Comparison of ENCODE assay signal across 23 cellular contexts in the genomic region with DNA sequence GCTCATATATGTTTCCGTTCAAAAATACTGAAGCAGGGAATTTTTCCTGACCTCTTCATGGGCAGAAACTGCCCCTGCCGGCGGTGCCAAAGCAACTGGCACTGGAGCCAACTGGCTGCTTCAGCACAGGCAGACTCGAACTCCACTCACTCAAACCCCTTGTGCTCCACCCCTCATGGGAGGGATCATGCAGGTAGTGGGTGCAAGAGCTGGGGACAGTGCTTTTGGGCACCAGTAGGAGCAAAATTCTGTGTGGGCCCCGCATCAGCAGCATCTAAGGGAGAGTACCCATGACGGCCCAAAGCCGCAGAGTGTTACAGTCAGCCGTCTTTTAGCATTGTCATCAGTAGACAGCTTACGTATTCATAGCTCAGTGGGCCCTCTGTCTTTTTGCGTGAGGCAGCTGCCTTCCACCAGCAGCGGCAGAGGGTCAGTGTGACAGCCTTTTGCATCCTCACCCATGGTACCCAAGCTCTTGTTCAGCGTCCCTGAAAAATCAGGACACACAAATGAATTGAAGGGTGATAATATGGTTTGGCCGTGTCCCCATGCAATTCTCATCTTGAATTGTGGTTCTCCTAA.
"Had no signal": no experiment of that assay in that cellular context is flagged by ENCODE, and none has a peak within 500 bp of the region (broad histone marks: within the 10 kb centered on the region; RNA-seq: fewer than 3 reads in every experiment).

No MANE protein-coding gene starts in this region.

- H3K27ac ChIP-seq: esophagus muscularis mucosa, hepatocyte, left lung, ovary, thyroid gland had no signal

- H3K27me3 ChIP-seq: esophagus muscularis mucosa, hepatocyte, left lung, ovary, thyroid gland had no signal

- H2AFZ ChIP-seq: hepatocyte had no signal

- H3K36me3 ChIP-seq: esophagus muscularis mucosa, left lung, ovary, thyroid gland had no signal

- H3K4me1 ChIP-seq: esophagus muscularis mucosa, left lung, thyroid gland had no signal

- H3K79me2 ChIP-seq: hepatocyte had no signal

- H3K9me3 Mint-ChIP-seq: activated naive CD8-positive, alpha-beta T cell treated with anti-CD3 and anti-CD28 coated beads, Interleukin-2, amount 10 ng/mL, durations not matched to agents 7 days and 5 days; brain; neural crest cell had no signal

- H3K4me1 Mint-ChIP-seq: activated B cell treated with CpG ODN at 0.5 μM for 24 hours; activated CD4-positive, alpha-beta memory T cell treated with anti-CD3 and anti-CD28 coated beads, Interleukin-2, amount 10 ng/mL, durations not matched to agents 7 days and 5 days; activated CD8-positive, alpha-beta memory T cell treated with anti-CD3 and anti-CD28 coated beads, Interleukin-2, amount 10 ng/mL, durations not matched to agents 7 days and 5 days; activated naive CD8-positive, alpha-beta T cell treated with anti-CD3 and anti-CD28 coated beads, Interleukin-2, amount 10 ng/mL, durations not matched to agents 7 days and 5 days; activated T-helper 17 cell treated with anti-CD3 and anti-CD28 coated beads, Interleukin-2, amount 50 U/mL, for 72 hours; brain; naive B cell; stimulated activated effector memory CD8-positive, alpha-beta T cell treated with anti-CD3 and anti-CD28 coated beads, Interleukin-12 subunit alpha, Interleukin-12 subunit beta, amount 100 ng/mL, for 72 hours had no signal

- H3K9me2 ChIP-seq: SK-N-SH had no signal

- H3K27me3 Mint-ChIP-seq: activated B cell treated with CpG ODN at 0.5 μM for 24 hours; activated CD4-positive, alpha-beta memory T cell treated with anti-CD3 and anti-CD28 coated beads, Interleukin-2, amount 10 ng/mL, durations not matched to agents 7 days and 5 days; activated CD8-positive, alpha-beta memory T cell treated with anti-CD3 and anti-CD28 coated beads, Interleukin-2, amount 10 ng/mL, durations not matched to agents 7 days and 5 days; activated naive CD8-positive, alpha-beta T cell treated with anti-CD3 and anti-CD28 coated beads, Interleukin-2, amount 10 ng/mL, durations not matched to agents 7 days and 5 days; activated T-helper 17 cell treated with anti-CD3 and anti-CD28 coated beads, Interleukin-2, amount 50 U/mL, for 72 hours; brain; naive B cell had no signal

- H3K4me3 ChIP-seq: esophagus muscularis mucosa, hepatocyte, left lung, ovary, thyroid gland had no signal

- H3K4me2 ChIP-seq: hepatocyte, SK-N-SH had no signal

- H3K36me3 Mint-ChIP-seq: activated CD8-positive, alpha-beta memory T cell treated with anti-CD3 and anti-CD28 coated beads, Interleukin-2, amount 10 ng/mL, durations not matched to agents 7 days and 5 days; activated naive CD8-positive, alpha-beta T cell treated with anti-CD3 and anti-CD28 coated beads, Interleukin-2, amount 10 ng/mL, durations not matched to agents 7 days and 5 days; brain; naive B cell; stimulated activated effector memory CD8-positive, alpha-beta T cell treated with anti-CD3 and anti-CD28 coated beads, Interleukin-12 subunit alpha, Interleukin-12 subunit beta, amount 100 ng/mL, for 72 hours had no signal

- H3K9ac ChIP-seq: SK-N-SH had no signal

- H3K4me3 Mint-ChIP-seq: activated B cell treated with CpG ODN at 0.5 μM for 24 hours; activated CD4-positive, alpha-beta memory T cell treated with anti-CD3 and anti-CD28 coated beads, Interleukin-2, amount 10 ng/mL, durations not matched to agents 7 days and 5 days; activated CD8-positive, alpha-beta memory T cell treated with anti-CD3 and anti-CD28 coated beads, Interleukin-2, amount 10 ng/mL, durations not matched to agents 7 days and 5 days; activated naive CD8-positive, alpha-beta T cell treated with anti-CD3 and anti-CD28 coated beads, Interleukin-2, amount 10 ng/mL, durations not matched to agents 7 days and 5 days; activated T-helper 17 cell treated with anti-CD3 and anti-CD28 coated beads, Interleukin-2, amount 50 U/mL, for 72 hours; brain; naive B cell; neural crest cell; stimulated activated effector memory CD8-positive, alpha-beta T cell treated with anti-CD3 and anti-CD28 coated beads, Interleukin-12 subunit alpha, Interleukin-12 subunit beta, amount 100 ng/mL, for 72 hours; T-helper 2 cell treated with Interferon-gamma antibody and Interleukin-4, amounts not matched to agents 5 μg/mL and 100 μg/mL, for 36 hours had no signal

- H3K27ac Mint-ChIP-seq: activated B cell treated with CpG ODN at 0.5 μM for 24 hours; activated CD4-positive, alpha-beta memory T cell treated with anti-CD3 and anti-CD28 coated beads, Interleukin-2, amount 10 ng/mL, durations not matched to agents 7 days and 5 days; activated CD8-positive, alpha-beta memory T cell treated with anti-CD3 and anti-CD28 coated beads, Interleukin-2, amount 10 ng/mL, durations not matched to agents 7 days and 5 days; activated naive CD8-positive, alpha-beta T cell treated with anti-CD3 and anti-CD28 coated beads, Interleukin-2, amount 10 ng/mL, durations not matched to agents 7 days and 5 days; activated T-helper 17 cell treated with anti-CD3 and anti-CD28 coated beads, Interleukin-2, amount 50 U/mL, for 72 hours; brain; naive B cell; stimulated activated effector memory CD8-positive, alpha-beta T cell treated with anti-CD3 and anti-CD28 coated beads, Interleukin-12 subunit alpha, Interleukin-12 subunit beta, amount 100 ng/mL, for 72 hours; T-helper 2 cell treated with Interferon-gamma antibody and Interleukin-4, amounts not matched to agents 5 μg/mL and 100 μg/mL, for 36 hours had no signal

- DNase-seq: activated B cell treated with CpG ODN at 0.5 μM for 24 hours; activated CD4-positive, alpha-beta memory T cell treated with anti-CD3 and anti-CD28 coated beads, Interleukin-2, amount 10 ng/mL, durations not matched to agents 7 days and 5 days; activated CD4-positive, alpha-beta T cell treated with anti-CD3 and anti-CD28 coated beads for 48 hours; activated CD8-positive, alpha-beta memory T cell treated with anti-CD3 and anti-CD28 coated beads, Interleukin-2, amount 10 ng/mL, durations not matched to agents 7 days and 5 days; activated naive CD4-positive, alpha-beta T cell treated with Interleukin-2 at 50 U/mL for 16 hours; activated naive CD8-positive, alpha-beta T cell treated with anti-CD3 and anti-CD28 coated beads, Interleukin-2, amount 10 ng/mL, durations not matched to agents 7 days and 5 days; cerebellar nuclear complex; effector memory CD4-positive, alpha-beta T cell; kidney; mammary epithelial cell; naive B cell; ovary; SK-N-SH; stimulated activated CD4-positive, alpha-beta T cell treated with anti-CD3 and anti-CD28 coated beads, Interleukin-4, amount 100 ng/mL, for 24 hours; thyroid gland had no signal

- H3K9me3 ChIP-seq: esophagus muscularis mucosa, ovary, SK-N-SH, thyroid gland had no signal
